In genomic region chr2:241638940-241639339, GRCh38 we compare ENCODE assay signal across 11 cellular contexts. TPM values are rescaled to one million over a fixed set of nuclear protein-coding genes. Genes with fewer than 3 reads are reported as not detected.
DNase-seq lines count a peak whose midpoint lies in the region; ATAC-seq and TF ChIP-seq lines count a peak whose summit lies in the region.
"Had no signal": no experiment of that assay in that cellular context is flagged by ENCODE, and none has a peak within 500 bp of the region (broad histone marks: within the 10 kb centered on the region; RNA-seq: fewer than 3 reads in every experiment).

No MANE protein-coding gene starts in this region.

- WGBS in smooth muscle cell (ENCODE audit: low lambda C conversion rate): 91% methylated on average over 14 of the region's 14 CpGs

- no peaks in the 10 kb centered on the region for H3K27me3 ChIP-seq in smooth muscle cell (ENCODE audit: low read depth)
- H3K27me3 ChIP-seq: thyroid gland had no signal

- POLR2A ChIA-PET in activated CD4-positive, alpha-beta T cell treated with anti-CD3 and anti-CD28 coated beads for 36 hours (lab: Charles Lee): no interaction called here
- POLR2A ChIA-PET in WTC11 (lab: Charles Lee): no interaction called here

- H3K9ac ChIP-seq in smooth muscle cell (ENCODE audit: low read depth): no peak overlapping the region

- no peak for TF ChIP-seq CTCF in WTC11 (IDR thresholded peaks at IDR 0.05)
- TF ChIP-seq CTCF in fibroblast of villous mesenchyme (IDR thresholded peaks at IDR 0.05; ENCODE audit: insufficient read depth, low read depth, low read length): no peak
- TF ChIP-seq CTCF in smooth muscle cell (IDR thresholded peaks at IDR 0.05; ENCODE audit: borderline replicate concordance, insufficient read depth, poor library complexity, severe bottlenecking): no peak

- H3K9me3 Mint-ChIP-seq in activated CD4-positive, alpha-beta T cell treated with anti-CD3 and anti-CD28 coated beads for 36 hours (ENCODE audit: low read depth): no peaks in the 10 kb centered on the region
- H3K9me3 Mint-ChIP-seq in WTC11: peaks cover 11% of the 10 kb centered on the region

- no peaks in the 10 kb centered on the region for H3K27me3 Mint-ChIP-seq in activated CD4-positive, alpha-beta T cell treated with anti-CD3 and anti-CD28 coated beads for 36 hours
- no peaks in the 10 kb centered on the region for H3K27me3 Mint-ChIP-seq in WTC11 (ENCODE audit: low read depth)

- H3K27ac Mint-ChIP-seq in activated CD4-positive, alpha-beta T cell treated with anti-CD3 and anti-CD28 coated beads for 36 hours: peak overlapping the region; percentile 58
- H3K27ac Mint-ChIP-seq in WTC11: peak overlapping the region; percentile 86; the same call in 1 of the 2 replicates

- no peak overlapping the region for H3K27ac ChIP-seq in smooth muscle cell (ENCODE audit: low read depth)
- H3K27ac ChIP-seq: thyroid gland had no signal

- H3K36me3 Mint-ChIP-seq in activated CD4-positive, alpha-beta T cell treated with anti-CD3 and anti-CD28 coated beads for 36 hours (ENCODE audit: low read depth): peaks cover 21% of the 10 kb centered on the region
- H3K36me3 Mint-ChIP-seq in WTC11: peaks cover 22% of the 10 kb centered on the region

- H3K4me1 Mint-ChIP-seq in activated CD4-positive, alpha-beta T cell treated with anti-CD3 and anti-CD28 coated beads for 36 hours: peaks cover 52% of the 10 kb centered on the region
- H3K4me1 Mint-ChIP-seq in WTC11: peaks cover 33% of the 10 kb centered on the region

- H3K4me2 ChIP-seq in smooth muscle cell: peak overlapping the region; percentile 95

- peaks cover 4% of the 10 kb centered on the region for H3F3A ChIP-seq in smooth muscle cell (ENCODE audit: low read depth)

- no peaks in the 10 kb centered on the region for H3K36me3 ChIP-seq in smooth muscle cell (ENCODE audit: low read depth)
- H3K36me3 ChIP-seq: thyroid gland had no signal

- H2AFZ ChIP-seq in smooth muscle cell (ENCODE audit: low read depth): no peak overlapping the region

- peak overlapping the region; percentile 84 for H3K4me3 Mint-ChIP-seq in activated CD4-positive, alpha-beta T cell treated with anti-CD3 and anti-CD28 coated beads for 36 hours
- peak overlapping the region; percentile 86 for H3K4me3 Mint-ChIP-seq in WTC11

- peaks cover 15% of the 10 kb centered on the region for H3K4me1 ChIP-seq in smooth muscle cell (ENCODE audit: low read depth)

- peaks cover 78% of the 10 kb centered on the region for H4K20me1 ChIP-seq in smooth muscle cell (ENCODE audit: low read depth)

- H3K9me3 ChIP-seq in smooth muscle cell (replicated peaks; ENCODE audit: low read depth): no peaks in the 10 kb centered on the region
- H3K9me3 ChIP-seq: thyroid gland had no signal

- intact Hi-C loops in activated CD4-positive, alpha-beta T cell treated with anti-CD3 and anti-CD28 coated beads for 36 hours (cut with DNase I, micrococcal nuclease): loop anchor here in 1 of 2 experiments (5.0 kb wide), 1 partner anchor 448 kb away; no protein-coding TSS in a partner anchor

- no peak for DNase-seq in activated CD4-positive, alpha-beta T cell treated with anti-CD3 and anti-CD28 coated beads for 36 hours
- no peak for DNase-seq in activated CD4-positive, alpha-beta T cell treated with anti-CD3 and anti-CD28 coated beads, Interleukin-2, amount 50 U/mL, for 4 hours
- DNase-seq in WTC11 (ENCODE audit: low spot score): no peak
- DNase-seq in fibroblast of villous mesenchyme (ENCODE audit: low read depth): no peak
- no peak for DNase-seq in smooth muscle cell (lab: John Stamatoyannopoulos, UW; ENCODE audit: unreplicated experiment)
- no peak for DNase-seq in SW480 (ENCODE audit: low spot score)
- DNase-seq in NCI-H748 treated with DMSO at 0.1 percent for 48 hours (lab: John Stamatoyannopoulos, UW): no peak
- DNase-seq: amniotic stem cell, NCI-H1048, thyroid gland had no signal

- no peak for ATAC-seq in activated CD4-positive, alpha-beta T cell treated with anti-CD3 and anti-CD28 coated beads for 36 hours
- ATAC-seq in WTC11: no peak
- no peak for ATAC-seq in HG02588 (IDR thresholded peaks at IDR 0.05; ENCODE audit: unreplicated experiment)

- H3K4me3 ChIP-seq in fibroblast of villous mesenchyme (ENCODE audit: low read depth, low read length): peak overlapping the region; percentile 87
- H3K4me3 ChIP-seq in smooth muscle cell: peak overlapping the region; percentile 99

- peaks cover 88% of the 10 kb centered on the region for H3K79me2 ChIP-seq in smooth muscle cell (ENCODE audit: low read depth)

- CTCF ChIA-PET in activated CD4-positive, alpha-beta T cell treated with anti-CD3 and anti-CD28 coated beads for 36 hours (lab: Charles Lee): interaction anchor here (0.7 to 1.3 kb wide), 3 partner anchors 23 to 489 kb away, joined by 3 to 4 read pairs (median 4); partner anchors contain the start of gene PASK
- CTCF ChIA-PET in WTC11 (lab: Charles Lee): no interaction called here

TF ChIP-seq in WTC11, 78 proteins besides CTCF, POLR2A, EP300 and RAD21 (continues in another document):
- TF ChIP-seq ZNF512 (CRISPR knock-in tag; IDR thresholded peaks at IDR 0.05; ENCODE audit: borderline replicate concordance): no peak
- TF ChIP-seq NFATC4 (CRISPR knock-in tag; IDR thresholded peaks at IDR 0.05): no peak
- TF ChIP-seq TEAD4 (CRISPR knock-in tag; IDR thresholded peaks at IDR 0.05): no peak
- no peak for TF ChIP-seq JAZF1 (CRISPR knock-in tag; IDR thresholded peaks at IDR 0.05)
- TF ChIP-seq ZBTB21 (CRISPR knock-in tag; IDR thresholded peaks at IDR 0.05; ENCODE audit: borderline replicate concordance): no peak
- TF ChIP-seq TEAD1 (CRISPR knock-in tag; IDR thresholded peaks at IDR 0.05): no peak
- TF ChIP-seq PREB (CRISPR knock-in tag; IDR thresholded peaks at IDR 0.05; ENCODE audit: borderline replicate concordance): no peak
- no peak for TF ChIP-seq ZNF425 (CRISPR knock-in tag; conservative IDR thresholded peaks at IDR 0.05)
- TF ChIP-seq ZNF317 (CRISPR knock-in tag; IDR thresholded peaks at IDR 0.05; ENCODE audit: borderline replicate concordance, low read depth): no peak
- TF ChIP-seq ETV6 (CRISPR knock-in tag; IDR thresholded peaks at IDR 0.05): no peak

RNA-seq across cellular contexts. Expression of gene ATG4B, which starts 1.4 kb away (rescaled TPM):
- 10 to 100 TPM; 71.8 to 80.1 TPM for total RNA-seq in activated CD4-positive, alpha-beta T cell treated with anti-CD3 and anti-CD28 coated beads for 36 hours
- total RNA-seq in WTC11 (2021) (113 to 133 TPM (median 127 TPM) in 3 replicates), fibroblast of villous mesenchyme (36.7 and 47.1 TPM in 2 replicates), smooth muscle cell (60.4 and 70.3 TPM in 2 replicates)
- polyA plus RNA-seq in smooth muscle cell: 91.3 and 96.4 TPM in 2 replicates

RNA-seq across cellular contexts. Expression of gene THAP4, which starts 2.0 kb away (rescaled TPM):
- 10 to 100 TPM; 42.5 to 54.1 TPM for total RNA-seq in activated CD4-positive, alpha-beta T cell treated with anti-CD3 and anti-CD28 coated beads for 36 hours
- total RNA-seq in WTC11 (2021) (72.6 to 88.6 TPM (median 78.0 TPM) in 3 replicates), fibroblast of villous mesenchyme (35.4 and 36.7 TPM in 2 replicates), smooth muscle cell (20.8 and 23.1 TPM in 2 replicates)
- 38.8 and 47.2 TPM in 2 replicates for polyA plus RNA-seq in smooth muscle cell

RNA-seq across cellular contexts. Expression of gene DTYMK, which starts 47.7 kb away (rescaled TPM):
- total RNA-seq in activated CD4-positive, alpha-beta T cell treated with anti-CD3 and anti-CD28 coated beads for 36 hours: 10 to 100 TPM; 79.8 to 93.1 TPM
- total RNA-seq in WTC11 (2021) (79.9 to 88.1 TPM (median 87.7 TPM) in 3 replicates), fibroblast of villous mesenchyme (33.2 and 40.9 TPM in 2 replicates), smooth muscle cell (22.2 TPM in 2 replicates)
- 58.9 and 65.8 TPM in 2 replicates for polyA plus RNA-seq in smooth muscle cell
